In genomic region chr7:98945852-98946251, GRCh38 we compare ENCODE assay signal across 22 cellular contexts.
A peak's percentile ranks its signal among the peaks of the same experiment; 100 is the strongest.
DNase-seq lines count a peak whose midpoint lies in the region; ATAC-seq, FAIRE-seq and TF ChIP-seq lines count a peak whose summit lies in the region.
"Had no signal": no experiment of that assay in that cellular context is flagged by ENCODE, and none has a peak within 500 bp of the region (broad histone marks: within the 10 kb centered on the region; RNA-seq: fewer than 3 reads in every experiment).

No MANE protein-coding gene starts in this region.

- H3K4me2 ChIP-seq in H9 (ENCODE audit: insufficient read depth, insufficient read length, low read length): no peak overlapping the region
- no peak overlapping the region for H3K4me2 ChIP-seq in neural progenitor cell
- H3K4me2 ChIP-seq: A549 had no signal

- H3K79me2 ChIP-seq in H9 (ENCODE audit: insufficient read depth, low read length) (no peaks in the 10 kb centered on the region), neural progenitor cell (ENCODE audit: low read depth) (no peaks in the 10 kb centered on the region)

- peaks cover 22 to 85% (median 66%) of the 10 kb centered on the region in 3 experiments; a peak in 6 of 7 replicates for H3K36me3 Mint-ChIP-seq in H9 (ENCODE audit: insufficient read depth in 1 of 3, low read depth in 3 of 3)
- peaks cover 25% of the 10 kb centered on the region for H3K36me3 Mint-ChIP-seq in neural progenitor cell

- H3K9me3 Mint-ChIP-seq in H9: no peaks in the 10 kb centered on the region
- no peaks in the 10 kb centered on the region for H3K9me3 Mint-ChIP-seq in neural progenitor cell
- H3K9me3 Mint-ChIP-seq: CD4-positive, CD25-positive, alpha-beta regulatory T cell; HFFc6 had no signal

- H3K18ac ChIP-seq in H9 (ENCODE audit: insufficient read length, low read depth, low read length): no peak overlapping the region

- H4K8ac ChIP-seq in H9 (replicated peaks; ENCODE audit: insufficient read length, low read depth, low read length): no peak overlapping the region

- no peak overlapping the region for H3K23ac ChIP-seq in H9 (ENCODE audit: insufficient read length, low read depth, low read length)

- TF ChIP-seq CTCF in cardiac muscle cell (IDR thresholded peaks at IDR 0.05; ENCODE audit: low read depth, low read length): no peak
- TF ChIP-seq CTCF in H9 (conservative IDR thresholded peaks at IDR 0.05): no peak
- TF ChIP-seq CTCF in heart right ventricle (IDR thresholded peaks at IDR 0.05): no peak
- no peak for TF ChIP-seq CTCF in neural progenitor cell (IDR thresholded peaks at IDR 0.05)
- TF ChIP-seq CTCF in A673 (conservative IDR thresholded peaks at IDR 0.05; ENCODE audit: low read depth, low read length): no peak

- no peak overlapping the region for H3K56ac ChIP-seq in H9 (ENCODE audit: insufficient read length, low read depth, low read length)

- intact Hi-C loops in Right ventricle myocardium inferior (cut with DNase I): no loop called here
- intact Hi-C loops in heart right ventricle (cut with DNase I): no loop called here
- intact Hi-C loops in A673 (cut with micrococcal nuclease; ENCODE audit: unreplicated experiment): no loop called here

- H3K36me3 ChIP-seq in cardiac muscle cell (peaks cover 64% of the 10 kb centered on the region), heart right ventricle (peaks cover 0 to 100% (median 42%) of the 10 kb centered on the region in 9 donors), neural progenitor cell (peaks cover 5% of the 10 kb centered on the region), A673 (ENCODE audit: insufficient read depth, low read length, poor library complexity, severe bottlenecking) (peaks cover 56% of the 10 kb centered on the region)

- no peak overlapping the region for H4K91ac ChIP-seq in H9 (ENCODE audit: insufficient read length, low read depth, low read length)

- no peaks in the 10 kb centered on the region for H3K23me2 ChIP-seq in H9 (ENCODE audit: insufficient read length, low read depth, low read length, poor library complexity, severe bottlenecking)

- no peak overlapping the region for H3T11ph ChIP-seq in H9 (ENCODE audit: low read length)

- no peak overlapping the region for H3K14ac ChIP-seq in H9 (ENCODE audit: insufficient read depth, low read length)

- no peaks in the 10 kb centered on the region for H4K20me1 ChIP-seq in H9 (ENCODE audit: control insufficient read depth, insufficient read depth, insufficient read length)
- H4K20me1 ChIP-seq in neural progenitor cell (ENCODE audit: low read depth): peaks cover 2% of the 10 kb centered on the region

- H3K27ac ChIP-seq in cardiac muscle cell (peak overlapping the region; percentile 66), H9 (ENCODE audit: insufficient read length, low read depth, low read length) (no peak overlapping the region), heart right ventricle (peak overlapping the region in 6 of 10 donors; percentile 2 to 39 (median 32)), neural progenitor cell (peak overlapping the region; percentile 3), A673 (ENCODE audit: low read depth, low read length, poor library complexity, severe bottlenecking) (no peak overlapping the region)
- H3K27ac ChIP-seq: A549 had no signal

- H2BK12ac ChIP-seq in H9 (ENCODE audit: insufficient read length, low read depth, low read length): no peak overlapping the region

- no peak overlapping the region for H3K9ac ChIP-seq in H9 (ENCODE audit: extremely low read depth, insufficient read length, low read length)
- H3K9ac ChIP-seq in neural progenitor cell: no peak overlapping the region

- H3K4me1 ChIP-seq in cardiac muscle cell (ENCODE audit: low read depth) (no peaks in the 10 kb centered on the region), H9 (ENCODE audit: insufficient read depth, low read length) (no peaks in the 10 kb centered on the region), heart right ventricle (peaks cover 0 to 30% (median 6%) of the 10 kb centered on the region in 9 donors), neural progenitor cell (no peaks in the 10 kb centered on the region), A673 (ENCODE audit: insufficient read depth, low read length, poor library complexity, severe bottlenecking) (no peaks in the 10 kb centered on the region)
- H3K4me1 ChIP-seq: A549, BE2C, Caco-2 had no signal

- no peak overlapping the region for H2BK120ac ChIP-seq in H9 (ENCODE audit: low read depth, low read length, poor library complexity, severe bottlenecking)

- BruUV-seq in A673 (replicated peaks; lab: Mats Ljungman, UMichigan): no TSS peak

- H3K9me3 ChIP-seq in cardiac muscle cell (ENCODE audit: low read depth) (no peaks in the 10 kb centered on the region), H9 (ENCODE audit: control insufficient read depth, low read depth, low read length) (no peaks in the 10 kb centered on the region), heart right ventricle (no peaks in the 10 kb centered on the region), neural progenitor cell (ENCODE audit: low read depth) (no peaks in the 10 kb centered on the region), A673 (ENCODE audit: low read depth, low read length, poor library complexity, severe bottlenecking) (no peaks in the 10 kb centered on the region)
- H3K9me3 ChIP-seq: A549, BE2C, Caco-2 had no signal

- H3K4me3 Mint-ChIP-seq in H9 (no peak overlapping the region), neural progenitor cell (no peak overlapping the region)
- H3K4me3 Mint-ChIP-seq: CD4-positive, CD25-positive, alpha-beta regulatory T cell; HFFc6 had no signal

- H3K79me1 ChIP-seq in H9 (ENCODE audit: insufficient read depth, low read depth, low read length, poor library complexity, severe bottlenecking): no peaks in the 10 kb centered on the region

- DNase-seq in cardiac muscle cell (ENCODE audit: low read depth in 1 of 2, low spot score in 1 of 2) (no peak), Right ventricle myocardium inferior (ENCODE audit: missing footprints) (no peak), H9 (no peak), heart right ventricle (no peak), neural progenitor cell (ENCODE audit: low spot score) (no peak), urothelium cell line (ENCODE audit: low spot score) (no peak), A673 (ENCODE audit: low spot score) (no peak)
- no peak for DNase-seq in effector CD8-positive, alpha-beta T cell (lab: John Stamatoyannopoulos, UW)
- DNase-seq: BE2C; Caco-2; CD4-positive, CD25-positive, alpha-beta regulatory T cell; DND-41; H7; HFFc6; Kasumi-1; NCI-H1694; NCI-H2081 treated with DMSO at 0.1 percent for 48 hours; NCI-H446; NCI-H526; SHP77 had no signal

- no peak overlapping the region for H2BK5ac ChIP-seq in H9 (ENCODE audit: insufficient read length, low read length)

- H3K27me3 Mint-ChIP-seq in H9 (ENCODE audit: low read depth): no peaks in the 10 kb centered on the region
- no peaks in the 10 kb centered on the region for H3K27me3 Mint-ChIP-seq in neural progenitor cell (ENCODE audit: insufficient read depth, low read depth)
- H3K27me3 Mint-ChIP-seq: CD4-positive, CD25-positive, alpha-beta regulatory T cell had no signal

- H3K27me3 ChIP-seq in cardiac muscle cell (no peaks in the 10 kb centered on the region), H9 (ENCODE audit: insufficient read depth, low read length) (no peaks in the 10 kb centered on the region), heart right ventricle (no peaks in the 10 kb centered on the region), neural progenitor cell (no peaks in the 10 kb centered on the region), A673 (replicated peaks; ENCODE audit: insufficient read depth, low read depth, low read length, poor library complexity) (no peaks in the 10 kb centered on the region)
- H3K27me3 ChIP-seq: BE2C had no signal

- no peak overlapping the region for H2AFZ ChIP-seq in H9 (ENCODE audit: low read length)
- no peak overlapping the region for H2AFZ ChIP-seq in neural progenitor cell (replicated peaks)

- H4K5ac ChIP-seq in H9 (ENCODE audit: insufficient read length, low read depth, low read length): no peak overlapping the region

- no peak for FAIRE-seq in urothelium cell line (lab: Jason Lieb, UNC)
- FAIRE-seq: A549, GM12878 had no signal

- POLR2A ChIA-PET in A673 (lab: Charles Lee; ENCODE audit: low non-redundant PET): no interaction called here

- no peak overlapping the region for H3K4ac ChIP-seq in H9 (ENCODE audit: low read depth, low read length)

- H3K27ac Mint-ChIP-seq in H9: peak overlapping the region; percentile 6 to 78 (median 71); a peak in 5 of 7 replicates
- no peak overlapping the region for H3K27ac Mint-ChIP-seq in neural progenitor cell
- H3K27ac Mint-ChIP-seq: HFFc6 had no signal

- H3K4me3 ChIP-seq in cardiac muscle cell (no peak overlapping the region), heart right ventricle (no peak overlapping the region), neural progenitor cell (no peak overlapping the region), A673 (ENCODE audit: low read depth, low read length, poor library complexity, severe bottlenecking) (no peak overlapping the region)
- H3K4me3 ChIP-seq: A549, GM12878 had no signal

- no peak overlapping the region for H2AK5ac ChIP-seq in H9 (ENCODE audit: insufficient read length, low read length)

- H2BK15ac ChIP-seq in H9 (ENCODE audit: low read depth, low read length): no peak overlapping the region

- ATAC-seq in Right ventricle myocardium inferior: no peak
- ATAC-seq in heart right ventricle: peak in 6 of 8 donors; percentile 46 to 74 (median 61)
- ATAC-seq: A549, GM12878 had no signal

- no peak overlapping the region for H2BK20ac ChIP-seq in H9 (ENCODE audit: low read depth, low read length, poor library complexity, severe bottlenecking)

- H3K4me1 Mint-ChIP-seq in H9 (no peaks in the 10 kb centered on the region), neural progenitor cell (no peaks in the 10 kb centered on the region)

- no peaks in the 10 kb centered on the region for H3F3A ChIP-seq in neural progenitor cell (ENCODE audit: low read depth)

- CTCF ChIA-PET in A673 (lab: Charles Lee): no interaction called here

- WGBS in H9 (ENCODE audit: extremely low coverage, insufficient read length, low lambda C conversion rate): no CpG with 5 or more reads among the region's 7 CpGs
- 56 to 62% methylated on average over 7 of the region's 7 CpGs for WGBS in heart right ventricle, 2 donors

Comparison
In these comparisons a context has a peak if more than half of its experiments do, and no peak if none do; other contexts are left out.
1. H3K27ac ChIP-seq: peak in cardiac muscle cell (single experiment), heart right ventricle (6 of 10) and neural progenitor cell (single experiment); none in H9 (single experiment) and A673 (single experiment).